31 cellular contexts compared by ENCODE assay signal in the genomic region with DNA sequence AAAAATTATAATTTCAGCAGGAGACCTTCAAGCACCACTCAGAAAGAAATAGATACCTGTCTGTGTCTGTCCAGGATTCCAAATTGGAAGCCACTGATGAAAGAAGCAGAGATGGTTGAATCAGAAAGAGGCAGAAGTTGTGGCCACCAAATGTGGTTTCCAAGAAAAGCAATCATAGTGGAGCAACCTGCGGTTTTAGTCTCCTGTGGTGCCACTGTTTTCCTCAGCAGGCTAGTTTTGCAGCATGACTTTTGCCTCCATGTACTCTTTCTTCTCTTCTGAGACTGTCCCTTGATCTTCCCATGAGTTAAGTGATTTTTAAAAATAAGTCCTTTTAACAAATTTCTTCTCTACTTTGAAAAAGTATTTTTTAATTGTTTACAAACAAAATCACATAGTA.
A peak's percentile ranks its signal among the peaks of the same experiment; 100 is the strongest.
DNase-seq lines count a peak whose midpoint lies in the region; TF ChIP-seq lines count a peak whose summit lies in the region.
"Had no signal": no experiment of that assay in that cellular context is flagged by ENCODE, and none has a peak within 500 bp of the region (broad histone marks: within the 10 kb centered on the region; RNA-seq: fewer than 3 reads in every experiment).

No MANE protein-coding gene starts in this region.

- no peaks in the 10 kb centered on the region for H3K27me3 Mint-ChIP-seq in activated T-cell treated with anti-CD3 and anti-CD28 coated beads, Interleukin-2, amount 50 U/mL, for 24 hours
- H3K27me3 Mint-ChIP-seq: stimulated activated memory B cell treated with anti-CD40 and anti-IgM and Interleukin-4, amounts not matched to agents 10 μg/mL and 1 μg/mL and 100 μg/mL, for 72 hours had no signal

- H3K27me3 ChIP-seq in H7 (ENCODE audit: control insufficient read depth, insufficient read depth, low read length) = no peaks in the 10 kb centered on the region
- H3K27me3 ChIP-seq: BLaER1 treated with 17β-estradiol and CSF1 and Interleukin-3, amounts not matched to agents 10 nM and 100 nM; breast epithelium; SJSA1; upper lobe of left lung had no signal

- H3K9me3 Mint-ChIP-seq in activated T-cell treated with anti-CD3 and anti-CD28 coated beads, Interleukin-2, amount 50 U/mL, for 24 hours = peaks cover 6% of the 10 kb centered on the region
- H3K9me3 Mint-ChIP-seq: stimulated activated memory B cell treated with anti-CD40 and anti-IgM and Interleukin-4, amounts not matched to agents 10 μg/mL and 1 μg/mL and 100 μg/mL, for 72 hours; T-helper 1 cell treated with Interleukin-12 subunit alpha and Interleukin-12 subunit beta and Interleukin-4 antibody, amounts not matched to agents 30 μg/mL and 1 μg/mL, for 36 hours had no signal

- in situ Hi-C loops in astrocyte of the cerebellum (cut with HindIII; ENCODE audit: low sequenced_read_pairs) = no loop called here

- H3K36me3 Mint-ChIP-seq in activated T-cell treated with anti-CD3 and anti-CD28 coated beads, Interleukin-2, amount 50 U/mL, for 24 hours (ENCODE audit: low read depth) = no peaks in the 10 kb centered on the region
- H3K36me3 Mint-ChIP-seq: stimulated activated memory B cell treated with anti-CD40 and anti-IgM and Interleukin-4, amounts not matched to agents 10 μg/mL and 1 μg/mL and 100 μg/mL, for 72 hours had no signal

- no peak overlapping the region for H3K27ac Mint-ChIP-seq in activated T-cell treated with anti-CD3 and anti-CD28 coated beads, Interleukin-2, amount 50 U/mL, for 24 hours
- H3K27ac Mint-ChIP-seq: stimulated activated memory B cell treated with anti-CD40 and anti-IgM and Interleukin-4, amounts not matched to agents 10 μg/mL and 1 μg/mL and 100 μg/mL, for 72 hours; T-helper 1 cell treated with Interleukin-12 subunit alpha and Interleukin-12 subunit beta and Interleukin-4 antibody, amounts not matched to agents 30 μg/mL and 1 μg/mL, for 36 hours had no signal

- H3K4me3 ChIP-seq in H7 (ENCODE audit: insufficient read depth, low read depth, low read length) (no peak overlapping the region), astrocyte of the cerebellum (ENCODE audit: low read depth, low read length) (no peak overlapping the region)
- H3K4me3 ChIP-seq: BLaER1 treated with 17β-estradiol and CSF1 and Interleukin-3, amounts not matched to agents 10 nM and 100 nM; breast epithelium; left ventricle myocardium inferior; SJSA1; upper lobe of left lung had no signal

- DNase-seq in A172 (ENCODE audit: low spot score) (peak; percentile 5), H7 (peak; percentile 12), NCI-H69 (lab: John Stamatoyannopoulos, UW) (peak; percentile 50), astrocyte of the cerebellum (ENCODE audit: low read depth) (peak; percentile 45), NCI-H128 (lab: John Stamatoyannopoulos, UW; ENCODE audit: unreplicated experiment) (no peak), AML-193 (lab: John Stamatoyannopoulos, UW) (no peak), NCI-H1105 (lab: John Stamatoyannopoulos, UW) (no peak)
- DNase-seq in activated T-cell treated with anti-CD3 and anti-CD28 coated beads, Interleukin-2, amount 50 U/mL, for 24 hours = no peak
- DNase-seq: activated CD4-positive, alpha-beta T cell treated with anti-CD3 and anti-CD28 coated beads for 4 hours; activated CD8-positive, alpha-beta memory T cell treated with anti-CD3 and anti-CD28 coated beads for 24 hours; activated gamma-delta T cell treated with Interleukin-2 at 50 U/mL for 16 hours; activated T-cell treated with anti-CD3 and anti-CD28 coated beads, Interleukin-2, amount 50 U/mL, for 1 hour; Caco-2; effector CD4-positive, alpha-beta T cell; islet precursor cell; left ventricle myocardium inferior; mesendoderm; NCI-H1417 treated with DMSO at 0.1 percent for 48 hours; NCI-H2171; NCI-H510A; NK-92 treated with Interleukin-12 subunit alpha and Interleukin-12 subunit beta, amount 100 ng/mL, for 24 hours; posterior cingulate gyrus; right cardiac atrium; stimulated activated CD4-positive, alpha-beta T cell treated with anti-CD3 and anti-CD28 coated beads, Interleukin-4, amount 100 ng/mL, for 4 hours; substantia nigra; upper lobe of left lung had no signal

- no peak overlapping the region for H3K4me3 Mint-ChIP-seq in activated T-cell treated with anti-CD3 and anti-CD28 coated beads, Interleukin-2, amount 50 U/mL, for 24 hours
- H3K4me3 Mint-ChIP-seq: stimulated activated memory B cell treated with anti-CD40 and anti-IgM and Interleukin-4, amounts not matched to agents 10 μg/mL and 1 μg/mL and 100 μg/mL, for 72 hours; T-helper 1 cell treated with Interleukin-12 subunit alpha and Interleukin-12 subunit beta and Interleukin-4 antibody, amounts not matched to agents 30 μg/mL and 1 μg/mL, for 36 hours had no signal

- no peaks in the 10 kb centered on the region for H3K36me3 ChIP-seq in H7 (replicated peaks; ENCODE audit: control insufficient read depth, insufficient read depth, low read length)
- H3K36me3 ChIP-seq: BLaER1 treated with 17β-estradiol and CSF1 and Interleukin-3, amounts not matched to agents 10 nM and 100 nM; breast epithelium; left ventricle myocardium inferior; SJSA1; upper lobe of left lung had no signal

- TF ChIP-seq CTCF in astrocyte of the cerebellum (IDR thresholded peaks at IDR 0.05; ENCODE audit: low read depth, low read length, missing control alignments) = no peak

- H3K4me1 Mint-ChIP-seq in activated T-cell treated with anti-CD3 and anti-CD28 coated beads, Interleukin-2, amount 50 U/mL, for 24 hours (ENCODE audit: low read depth) = no peaks in the 10 kb centered on the region
- H3K4me1 Mint-ChIP-seq: stimulated activated memory B cell treated with anti-CD40 and anti-IgM and Interleukin-4, amounts not matched to agents 10 μg/mL and 1 μg/mL and 100 μg/mL, for 72 hours had no signal

Comparison
In these comparisons a context has a peak if more than half of its experiments do, and no peak if none do; other contexts are left out.
1. DNase-seq: peak in A172 (single experiment), H7 (single experiment), NCI-H69 (single experiment) and astrocyte of the cerebellum (single experiment); none in NCI-H128 (single experiment), AML-193 (0 of 2), NCI-H1105 (single experiment) and activated T-cell treated with anti-CD3 and anti-CD28 coated beads, Interleukin-2, amount 50 U/mL, for 24 hours (single experiment).